11 cellular contexts compared by ENCODE assay signal in the genomic region with DNA sequence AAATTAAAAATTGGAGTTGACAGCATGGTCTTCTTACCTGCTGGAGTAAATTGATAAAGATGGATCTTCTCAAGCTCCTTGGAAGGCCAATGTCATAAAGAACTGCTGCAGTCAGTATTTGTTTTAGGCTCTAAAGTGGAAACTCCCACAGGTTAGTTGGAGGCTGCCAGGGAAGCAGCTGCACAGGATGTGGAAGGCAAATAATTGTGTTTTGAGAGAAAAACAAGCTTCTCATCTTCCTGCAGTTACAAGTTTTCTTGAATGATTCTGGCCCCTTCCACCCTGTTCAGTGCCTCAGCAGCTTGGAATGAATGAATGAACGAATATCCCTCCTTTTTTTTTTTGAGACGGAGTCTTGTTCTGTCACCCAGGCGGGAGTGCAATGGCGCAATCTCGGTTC.
DNase-seq lines count a peak whose midpoint lies in the region; ATAC-seq and TF ChIP-seq lines count a peak whose summit lies in the region.
"Had no signal": no experiment of that assay in that cellular context is flagged by ENCODE, and none has a peak within 500 bp of the region (broad histone marks: within the 10 kb centered on the region; RNA-seq: fewer than 3 reads in every experiment).

No MANE protein-coding gene starts in this region.

- ATAC-seq in HG03280 (IDR thresholded peaks at IDR 0.05; ENCODE audit: unreplicated experiment) = no peak
- ATAC-seq: A549 had no signal

- H3K4me3 ChIP-seq in cardiac fibroblast (replicated peaks in 1 of 2; ENCODE audit: low read depth in 2 of 2, low read length in 2 of 2) = no peak overlapping the region
- H3K4me3 ChIP-seq in fibroblast of pulmonary artery (replicated peaks; ENCODE audit: low read depth, low read length) = no peak overlapping the region
- H3K4me3 ChIP-seq: A549, HAP-1 had no signal

- DNase-seq in DMS53 (lab: John Stamatoyannopoulos, UW) (peak; percentile 53), DMS53 treated with DMSO at 0.1 percent for 48 hours (lab: John Stamatoyannopoulos, UW; ENCODE audit: unreplicated experiment) (peak; percentile 35), cardiac fibroblast (ENCODE audit: low read depth in 2 of 2) (peak; percentile 44 to 50), fibroblast of pulmonary artery (ENCODE audit: low read depth) (peak; percentile 49), cerebellar cortex (ENCODE audit: low spot score) (no peak), D341Med (ENCODE audit: low spot score) (no peak)
- DNase-seq: BE2C; CD4-positive, alpha-beta memory T cell had no signal

- TF ChIP-seq CTCF in cardiac fibroblast (IDR thresholded peaks at IDR 0.05; ENCODE audit: low read depth, low read length) = no peak
- no peak for TF ChIP-seq CTCF in fibroblast of pulmonary artery (IDR thresholded peaks at IDR 0.05; ENCODE audit: low read length, missing control alignments)

Comparison
In these comparisons a context has a peak if more than half of its experiments do, and no peak if none do; other contexts are left out.
1. DNase-seq: peak in DMS53 (single experiment), DMS53 treated with DMSO at 0.1 percent for 48 hours (single experiment), cardiac fibroblast (2 of 2) and fibroblast of pulmonary artery (single experiment); none in cerebellar cortex (single experiment) and D341Med (single experiment).